ENCODE assay signal across 24 cellular contexts in the genomic region with DNA sequence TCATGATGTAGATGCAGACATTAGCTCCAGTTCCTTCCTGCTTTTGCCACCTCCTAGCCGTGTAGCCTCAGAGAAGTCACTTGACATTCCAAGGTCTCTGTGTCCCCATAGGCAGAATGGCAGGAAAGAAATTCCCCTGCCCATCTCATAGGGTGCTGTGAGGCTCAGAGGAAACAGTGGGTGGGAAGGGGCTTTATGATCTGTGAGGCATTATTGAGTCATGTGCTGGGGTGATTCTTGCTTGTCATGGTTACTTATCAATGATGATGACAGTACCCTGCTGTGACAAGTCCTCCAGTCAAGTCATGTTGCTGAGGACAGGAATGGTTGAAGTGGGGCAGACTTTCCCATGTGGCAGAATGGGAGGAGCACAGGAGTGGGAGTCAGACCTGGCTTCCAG.
DNase-seq lines count a peak whose midpoint lies in the region; ATAC-seq and TF ChIP-seq lines count a peak whose summit lies in the region.
"Had no signal": no experiment of that assay in that cellular context is flagged by ENCODE, and none has a peak within 500 bp of the region (broad histone marks: within the 10 kb centered on the region; RNA-seq: fewer than 3 reads in every experiment).

No MANE protein-coding gene starts in this region.

- H2AK5ac ChIP-seq in mesendoderm (ENCODE audit: low read length), result no peak overlapping the region

- no peak overlapping the region for H2BK5ac ChIP-seq in mesendoderm (ENCODE audit: low read length)

- H4K5ac ChIP-seq in mesendoderm (ENCODE audit: low read length), result no peak overlapping the region

- CTCF ChIA-PET in activated CD8-positive, alpha-beta T cell treated with anti-CD3 and anti-CD28 coated beads for 36 hours (lab: Charles Lee), result no interaction called here
- CTCF ChIA-PET in activated CD8-positive, alpha-beta T cell treated with anti-CD3 and anti-CD28 coated beads, Interleukin-2, amount 10 ng/mL, durations not matched to agents 7 days and 5 days (lab: Charles Lee), result no interaction called here
- CTCF ChIA-PET in T-cell (lab: Charles Lee), result no interaction called here

- intact Hi-C loops in activated CD8-positive, alpha-beta T cell treated with anti-CD3 and anti-CD28 coated beads for 36 hours (cut with micrococcal nuclease), result no loop called here
- intact Hi-C loops in ovary (cut with DNase I), result no loop called here

- no peak overlapping the region for H3K4me3 ChIP-seq in mesendoderm (ENCODE audit: low read length)
- no peak overlapping the region for H3K4me3 ChIP-seq in ovary

- no peak overlapping the region for H2BK120ac ChIP-seq in mesendoderm (ENCODE audit: low read depth, low read length)

- H3K79me1 ChIP-seq in mesendoderm (ENCODE audit: low read length), result no peaks in the 10 kb centered on the region

- DNase-seq in activated CD8-positive, alpha-beta T cell treated with anti-CD3 and anti-CD28 coated beads for 36 hours, result peak; percentile 22
- DNase-seq in activated CD8-positive, alpha-beta T cell treated with anti-CD3 and anti-CD28 coated beads, Interleukin-2, amount 10 ng/mL, durations not matched to agents 7 days and 5 days, result no peak
- DNase-seq in mesendoderm (peak; percentile 28), AG08395 (ENCODE audit: low spot score) (no peak), ovary (no peak), T-cell (no peak)
- DNase-seq: AML-193, DMS153, DND-41, NCI-H1048, NCI-H1417, NCI-H1694, NCI-H2029 treated with DMSO at 0.1 percent for 48 hours, NCI-H446 treated with DMSO at 0.1 percent for 48 hours, NCI-H526, Right ventricle myocardium superior, RPMI8226 had no signal

- no peak overlapping the region for H3K4me2 ChIP-seq in mesendoderm (ENCODE audit: low read length)
- H3K4me2 ChIP-seq: KMS-11 had no signal

- peaks cover 12% of the 10 kb centered on the region for H3K27me3 Mint-ChIP-seq in activated CD8-positive, alpha-beta T cell treated with anti-CD3 and anti-CD28 coated beads for 36 hours
- H3K27me3 Mint-ChIP-seq in activated CD8-positive, alpha-beta T cell treated with anti-CD3 and anti-CD28 coated beads, Interleukin-2, amount 10 ng/mL, durations not matched to agents 7 days and 5 days (ENCODE audit: low read depth), result peaks cover 26% of the 10 kb centered on the region
- peaks cover 22% of the 10 kb centered on the region for H3K27me3 Mint-ChIP-seq in activated T-helper 17 cell treated with anti-CD3 and anti-CD28 coated beads, Interleukin-2, amount 50 U/mL, for 72 hours
- H3K27me3 Mint-ChIP-seq in stimulated activated naive CD8-positive, alpha-beta T cell treated with anti-CD3 and anti-CD28 coated beads, Interleukin-15, Interleukin-2, amounts not matched to agents 100 ng/mL and 50 ng/mL, for 24 hours, result peaks cover 8% of the 10 kb centered on the region
- H3K27me3 Mint-ChIP-seq in T-cell, result peaks cover 16 to 23% of the 10 kb centered on the region in 2 donors

- H3K36me3 ChIP-seq in mesendoderm (ENCODE audit: control insufficient read depth, insufficient read depth, low read length) (no peaks in the 10 kb centered on the region), ovary (no peaks in the 10 kb centered on the region)

- no peaks in the 10 kb centered on the region for H3K9me3 ChIP-seq in ovary

- H3K18ac ChIP-seq in mesendoderm (ENCODE audit: low read length), result no peak overlapping the region

- peaks cover 18% of the 10 kb centered on the region for H3K4me1 Mint-ChIP-seq in activated CD8-positive, alpha-beta T cell treated with anti-CD3 and anti-CD28 coated beads for 36 hours (ENCODE audit: low read depth)
- peaks cover 23% of the 10 kb centered on the region for H3K4me1 Mint-ChIP-seq in activated CD8-positive, alpha-beta T cell treated with anti-CD3 and anti-CD28 coated beads, Interleukin-2, amount 10 ng/mL, durations not matched to agents 7 days and 5 days (ENCODE audit: low read depth)
- H3K4me1 Mint-ChIP-seq in activated T-helper 17 cell treated with anti-CD3 and anti-CD28 coated beads, Interleukin-2, amount 50 U/mL, for 72 hours, result peaks cover 8% of the 10 kb centered on the region
- H3K4me1 Mint-ChIP-seq in stimulated activated naive CD8-positive, alpha-beta T cell treated with anti-CD3 and anti-CD28 coated beads, Interleukin-15, Interleukin-2, amounts not matched to agents 100 ng/mL and 50 ng/mL, for 24 hours (ENCODE audit: low read depth), result peaks cover 31% of the 10 kb centered on the region
- peaks cover 8 to 17% (median 13%) of the 10 kb centered on the region in 3 donors for H3K4me1 Mint-ChIP-seq in T-cell

- POLR2A ChIA-PET in activated CD8-positive, alpha-beta T cell treated with anti-CD3 and anti-CD28 coated beads for 36 hours (lab: Charles Lee), result no interaction called here
- POLR2A ChIA-PET in activated CD8-positive, alpha-beta T cell treated with anti-CD3 and anti-CD28 coated beads, Interleukin-2, amount 10 ng/mL, durations not matched to agents 7 days and 5 days (lab: Charles Lee), result no interaction called here
- POLR2A ChIA-PET in T-cell (lab: Charles Lee), result no interaction called here

- no peaks in the 10 kb centered on the region for H3K36me3 Mint-ChIP-seq in activated CD8-positive, alpha-beta T cell treated with anti-CD3 and anti-CD28 coated beads for 36 hours (ENCODE audit: low read depth)
- no peaks in the 10 kb centered on the region for H3K36me3 Mint-ChIP-seq in activated CD8-positive, alpha-beta T cell treated with anti-CD3 and anti-CD28 coated beads, Interleukin-2, amount 10 ng/mL, durations not matched to agents 7 days and 5 days (ENCODE audit: low read depth)
- H3K36me3 Mint-ChIP-seq in activated T-helper 17 cell treated with anti-CD3 and anti-CD28 coated beads, Interleukin-2, amount 50 U/mL, for 72 hours (ENCODE audit: low read depth), result no peaks in the 10 kb centered on the region
- no peaks in the 10 kb centered on the region for H3K36me3 Mint-ChIP-seq in stimulated activated naive CD8-positive, alpha-beta T cell treated with anti-CD3 and anti-CD28 coated beads, Interleukin-15, Interleukin-2, amounts not matched to agents 100 ng/mL and 50 ng/mL, for 24 hours (ENCODE audit: low read depth)
- no peaks in the 10 kb centered on the region for H3K36me3 Mint-ChIP-seq in T-cell
- H3K36me3 Mint-ChIP-seq: CD14-positive monocyte had no signal

- no peak overlapping the region for H3K4ac ChIP-seq in mesendoderm (ENCODE audit: low read depth, low read length)

- WGBS in mesendoderm (ENCODE audit: extremely low coverage, insufficient coverage, low lambda C conversion rate), result no CpG with 5 or more reads among the region's 1 CpG
- WGBS in ovary, 3 donors, result 65 to 72% (median 69%) methylated on average over 1 of the region's 1 CpG

- H3K9me3 Mint-ChIP-seq in activated CD8-positive, alpha-beta T cell treated with anti-CD3 and anti-CD28 coated beads for 36 hours, result peaks cover 6% of the 10 kb centered on the region
- peaks cover 4% of the 10 kb centered on the region for H3K9me3 Mint-ChIP-seq in activated CD8-positive, alpha-beta T cell treated with anti-CD3 and anti-CD28 coated beads, Interleukin-2, amount 10 ng/mL, durations not matched to agents 7 days and 5 days (ENCODE audit: insufficient read depth)
- no peaks in the 10 kb centered on the region for H3K9me3 Mint-ChIP-seq in activated T-helper 17 cell treated with anti-CD3 and anti-CD28 coated beads, Interleukin-2, amount 50 U/mL, for 72 hours
- H3K9me3 Mint-ChIP-seq in stimulated activated naive CD8-positive, alpha-beta T cell treated with anti-CD3 and anti-CD28 coated beads, Interleukin-15, Interleukin-2, amounts not matched to agents 100 ng/mL and 50 ng/mL, for 24 hours, result peaks cover 5% of the 10 kb centered on the region
- H3K9me3 Mint-ChIP-seq in T-cell, result peaks cover 0 to 1% (median 0%) of the 10 kb centered on the region in 3 donors

- no peaks in the 10 kb centered on the region for H3K4me1 ChIP-seq in mesendoderm (ENCODE audit: control insufficient read depth, low read depth, low read length)
- H3K4me1 ChIP-seq in ovary (ENCODE audit: insufficient read depth), result no peaks in the 10 kb centered on the region

- no peaks in the 10 kb centered on the region for H3K79me2 ChIP-seq in mesendoderm (ENCODE audit: control insufficient read depth, insufficient read depth, low read length)

- ATAC-seq in activated CD8-positive, alpha-beta T cell treated with anti-CD3 and anti-CD28 coated beads for 36 hours, result peak; percentile 66
- ATAC-seq in activated CD8-positive, alpha-beta T cell treated with anti-CD3 and anti-CD28 coated beads, Interleukin-2, amount 10 ng/mL, durations not matched to agents 7 days and 5 days, result no peak
- peak; percentile 92 for ATAC-seq in activated T-helper 17 cell treated with anti-CD3 and anti-CD28 coated beads, Interleukin-2, amount 50 U/mL, for 72 hours (replicated peaks)
- ATAC-seq in T-cell (replicated peaks in 1 of 4), result no peak
- ATAC-seq: HCT116 had no signal

- no peak overlapping the region for H3K56ac ChIP-seq in mesendoderm (ENCODE audit: low read length)

- no peak overlapping the region for H3K23ac ChIP-seq in mesendoderm (ENCODE audit: low read length)

- no peak for TF ChIP-seq POLR2A in ovary (IDR thresholded peaks at IDR 0.05)

- H3K27me3 ChIP-seq in mesendoderm (ENCODE audit: insufficient read depth, low read length, poor library complexity), result no peaks in the 10 kb centered on the region
- H3K27me3 ChIP-seq in ovary, result no peaks in the 10 kb centered on the region

- no peak overlapping the region for H3K27ac Mint-ChIP-seq in activated CD8-positive, alpha-beta T cell treated with anti-CD3 and anti-CD28 coated beads for 36 hours
- no peak overlapping the region for H3K27ac Mint-ChIP-seq in activated CD8-positive, alpha-beta T cell treated with anti-CD3 and anti-CD28 coated beads, Interleukin-2, amount 10 ng/mL, durations not matched to agents 7 days and 5 days
- H3K27ac Mint-ChIP-seq in activated T-helper 17 cell treated with anti-CD3 and anti-CD28 coated beads, Interleukin-2, amount 50 U/mL, for 72 hours, result no peak overlapping the region
- peak overlapping the region; percentile 45 for H3K27ac Mint-ChIP-seq in stimulated activated naive CD8-positive, alpha-beta T cell treated with anti-CD3 and anti-CD28 coated beads, Interleukin-15, Interleukin-2, amounts not matched to agents 100 ng/mL and 50 ng/mL, for 24 hours
- H3K27ac Mint-ChIP-seq in T-cell, result no peak overlapping the region
- H3K27ac Mint-ChIP-seq: IgD-negative memory B cell had no signal

- H2BK15ac ChIP-seq in mesendoderm (replicated peaks; ENCODE audit: low read depth), result no peak overlapping the region

- no peak for TF ChIP-seq CTCF in activated CD8-positive, alpha-beta T cell treated with anti-CD3 and anti-CD28 coated beads for 36 hours (IDR thresholded peaks at IDR 0.05)
- no peak for TF ChIP-seq CTCF in ovary (IDR thresholded peaks at IDR 0.05)

- no peak overlapping the region for H4K8ac ChIP-seq in mesendoderm (ENCODE audit: low read depth, low read length)

- TF ChIP-seq EP300 in ovary (IDR thresholded peaks at IDR 0.05), result no peak

- H3K4me3 Mint-ChIP-seq in activated CD8-positive, alpha-beta T cell treated with anti-CD3 and anti-CD28 coated beads for 36 hours, result no peak overlapping the region
- H3K4me3 Mint-ChIP-seq in activated CD8-positive, alpha-beta T cell treated with anti-CD3 and anti-CD28 coated beads, Interleukin-2, amount 10 ng/mL, durations not matched to agents 7 days and 5 days, result no peak overlapping the region
- H3K4me3 Mint-ChIP-seq in activated T-helper 17 cell treated with anti-CD3 and anti-CD28 coated beads, Interleukin-2, amount 50 U/mL, for 72 hours, result no peak overlapping the region
- no peak overlapping the region for H3K4me3 Mint-ChIP-seq in stimulated activated naive CD8-positive, alpha-beta T cell treated with anti-CD3 and anti-CD28 coated beads, Interleukin-15, Interleukin-2, amounts not matched to agents 100 ng/mL and 50 ng/mL, for 24 hours
- no peak overlapping the region for H3K4me3 Mint-ChIP-seq in T-cell

- H3K27ac ChIP-seq in mesendoderm (ENCODE audit: low read depth, low read length) (no peak overlapping the region), ovary (no peak overlapping the region)
- H3K27ac ChIP-seq: HL-60, KMS-11 had no signal

- no peak overlapping the region for H3K9ac ChIP-seq in mesendoderm (ENCODE audit: low read length)
- H3K9ac ChIP-seq: KMS-11 had no signal

Comparison
In these comparisons a context has a peak if more than half of its experiments do, and no peak if none do; other contexts are left out.
1. ATAC-seq: peak in activated CD8-positive, alpha-beta T cell treated with anti-CD3 and anti-CD28 coated beads for 36 hours (single experiment) and activated T-helper 17 cell treated with anti-CD3 and anti-CD28 coated beads, Interleukin-2, amount 50 U/mL, for 72 hours (single experiment); none in activated CD8-positive, alpha-beta T cell treated with anti-CD3 and anti-CD28 coated beads, Interleukin-2, amount 10 ng/mL, durations not matched to agents 7 days and 5 days (single experiment) and T-cell (0 of 4).
2. DNase-seq: peak in activated CD8-positive, alpha-beta T cell treated with anti-CD3 and anti-CD28 coated beads for 36 hours (single experiment) and mesendoderm (single experiment); none in activated CD8-positive, alpha-beta T cell treated with anti-CD3 and anti-CD28 coated beads, Interleukin-2, amount 10 ng/mL, durations not matched to agents 7 days and 5 days (single experiment), AG08395 (single experiment), ovary (0 of 5) and T-cell (0 of 34).